16 cellular contexts compared by ENCODE assay signal in the genomic region with DNA sequence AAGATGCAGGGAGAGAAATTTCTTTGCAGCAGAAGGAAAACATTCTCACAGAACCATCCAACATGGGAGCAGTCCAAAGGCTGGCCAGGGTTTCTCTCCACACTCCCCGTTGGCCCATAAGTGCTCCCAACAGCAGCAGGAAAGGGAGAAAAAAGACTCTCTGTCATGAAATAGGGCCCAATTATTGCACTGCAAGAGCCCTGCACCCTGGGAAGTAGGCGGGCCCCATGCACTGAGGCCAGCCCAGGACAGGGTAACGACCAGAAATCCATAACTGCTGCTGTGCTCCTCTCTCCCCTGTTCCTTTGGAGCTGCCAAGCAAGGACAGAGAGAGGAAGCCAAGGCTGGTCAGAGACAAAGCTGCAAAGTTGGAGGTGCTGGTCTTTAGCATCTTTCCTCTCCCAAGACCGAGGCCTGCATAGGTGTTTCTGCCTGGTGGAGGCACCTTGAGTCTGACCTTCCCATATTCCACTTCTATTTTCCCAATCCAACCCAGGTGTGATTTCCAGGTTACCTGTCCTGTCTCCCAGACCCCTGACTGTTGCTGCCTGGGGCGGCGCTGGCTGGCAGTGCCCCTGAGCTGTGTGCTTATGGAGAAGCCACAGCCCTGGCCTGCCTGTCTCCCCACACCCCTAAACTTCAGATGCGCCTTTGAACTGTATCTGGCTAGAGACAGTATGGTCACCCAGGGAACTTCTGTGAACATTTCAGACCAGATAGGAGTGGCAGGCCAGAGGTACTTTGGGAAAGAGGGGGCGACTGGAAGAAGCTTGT. TPM values are rescaled to one million over a fixed set of nuclear protein-coding genes. Genes with fewer than 3 reads are reported as not detected.
DNase-seq lines count a peak whose midpoint lies in the region; ATAC-seq and TF ChIP-seq lines count a peak whose summit lies in the region.
"Had no signal": no experiment of that assay in that cellular context is flagged by ENCODE, and none has a peak within 500 bp of the region (broad histone marks: within the 10 kb centered on the region; RNA-seq: fewer than 3 reads in every experiment).

No MANE protein-coding gene starts in this region.

- H3K23ac ChIP-seq in neuronal stem cell (ENCODE audit: low read depth, low read length, poor library complexity): no peak overlapping the region

- peaks cover 52% of the 10 kb centered on the region for H3K27me3 Mint-ChIP-seq in activated naive CD4-positive, alpha-beta T cell treated with anti-CD3 and anti-CD28 coated beads, Interleukin-2, amount 10 ng/mL, durations not matched to agents 7 days and 5 days
- peaks cover 18% of the 10 kb centered on the region for H3K27me3 Mint-ChIP-seq in activated naive CD4-positive, alpha-beta T cell treated with anti-CD3 and anti-CD28 coated beads for 36 hours (ENCODE audit: low read depth)

- H3K9me3 ChIP-seq in RWPE2 (ENCODE audit: severe bottlenecking) (no peaks in the 10 kb centered on the region), neuronal stem cell (replicated peaks in 1 of 2; ENCODE audit: control insufficient read depth in 2 of 2, insufficient read depth in 1 of 2, low read depth in 1 of 2, low read length in 2 of 2) (peaks cover 0 to 5% of the 10 kb centered on the region in 2 donors)
- H3K9me3 ChIP-seq: BLaER1 treated with 17β-estradiol and CSF1 and Interleukin-3, amounts not matched to agents 10 nM and 100 nM; HAP-1 had no signal

- H2BK15ac ChIP-seq in neuronal stem cell (ENCODE audit: low read length): no peak overlapping the region

- TF ChIP-seq CTCF in RWPE2 (IDR thresholded peaks at IDR 0.05; ENCODE audit: poor library complexity, severe bottlenecking): no peak

- H2BK5ac ChIP-seq in neuronal stem cell (ENCODE audit: low read length): no peak overlapping the region

- no peak for ATAC-seq in RWPE2 (ENCODE audit: low read depth)

- H3K79me1 ChIP-seq in neuronal stem cell (ENCODE audit: low read depth, low read length): peaks cover 2% of the 10 kb centered on the region

- no peak overlapping the region for H3K14ac ChIP-seq in neuronal stem cell (ENCODE audit: low read length)

- H2AFZ ChIP-seq in neuronal stem cell (ENCODE audit: low read length): no peak overlapping the region

- H2BK12ac ChIP-seq in neuronal stem cell (ENCODE audit: low read length): no peak overlapping the region

- H3K4me1 ChIP-seq in RWPE2 (ENCODE audit: insufficient read depth, poor library complexity, severe bottlenecking) (no peaks in the 10 kb centered on the region), neuronal stem cell (ENCODE audit: control insufficient read depth in 2 of 2, insufficient read depth in 1 of 2, low read depth in 1 of 2, low read length in 2 of 2) (peaks cover 8 to 15% of the 10 kb centered on the region in 2 donors)
- H3K4me1 ChIP-seq: BLaER1 treated with 17β-estradiol and CSF1 and Interleukin-3, amounts not matched to agents 10 nM and 100 nM; HAP-1 had no signal

- no peaks in the 10 kb centered on the region for H3K36me3 Mint-ChIP-seq in activated naive CD4-positive, alpha-beta T cell treated with anti-CD3 and anti-CD28 coated beads, Interleukin-2, amount 10 ng/mL, durations not matched to agents 7 days and 5 days
- no peaks in the 10 kb centered on the region for H3K36me3 Mint-ChIP-seq in activated naive CD4-positive, alpha-beta T cell treated with anti-CD3 and anti-CD28 coated beads for 36 hours (ENCODE audit: low read depth)
- H3K36me3 Mint-ChIP-seq: CD4-positive, CD25-positive, alpha-beta regulatory T cell had no signal

- H4K91ac ChIP-seq in neuronal stem cell (ENCODE audit: low read depth, low read length, poor library complexity): no peak overlapping the region

- H3K27ac Mint-ChIP-seq in activated naive CD4-positive, alpha-beta T cell treated with anti-CD3 and anti-CD28 coated beads, Interleukin-2, amount 10 ng/mL, durations not matched to agents 7 days and 5 days: no peak overlapping the region
- H3K27ac Mint-ChIP-seq in activated naive CD4-positive, alpha-beta T cell treated with anti-CD3 and anti-CD28 coated beads for 36 hours: no peak overlapping the region
- H3K27ac Mint-ChIP-seq: CD4-positive, CD25-positive, alpha-beta regulatory T cell had no signal

- no CpG with 5 or more reads among the region's 8 CpGs for WGBS in neuronal stem cell (ENCODE audit: extremely low coverage in 2 of 2, insufficient read length in 2 of 2, insufficient replicate concordance in 1 of 2), 2 donors

- no peak overlapping the region for H3K18ac ChIP-seq in neuronal stem cell (ENCODE audit: low read length)

- DNase-seq in activated naive CD4-positive, alpha-beta T cell treated with anti-CD3 and anti-CD28 coated beads, Interleukin-2, amount 10 ng/mL, durations not matched to agents 7 days and 5 days: peak; percentile 14
- no peak for DNase-seq in activated naive CD4-positive, alpha-beta T cell treated with anti-CD3 and anti-CD28 coated beads for 36 hours
- DNase-seq in Ammon's horn (ENCODE audit: low spot score) (peak; percentile 21), RWPE2 (ENCODE audit: low spot score) (peak; percentile 30), neuronal stem cell (ENCODE audit: low spot score) (no peak), putamen (ENCODE audit: low spot score) (no peak), NCI-H2196 treated with DMSO at 0.1 percent for 48 hours (lab: John Stamatoyannopoulos, UW; ENCODE audit: unreplicated experiment) (no peak), AG08395 (ENCODE audit: low spot score) (no peak)
- DNase-seq: AML-193; CD4-positive, CD25-positive, alpha-beta regulatory T cell; DMS53; GF-D8 had no signal

- H3K4me3 ChIP-seq in RWPE2 (ENCODE audit: severe bottlenecking): no peak overlapping the region
- H3K4me3 ChIP-seq in neuronal stem cell (ENCODE audit: low read length in 2 of 2): no peak overlapping the region
- H3K4me3 ChIP-seq: BLaER1 treated with 17β-estradiol and CSF1 and Interleukin-3, amounts not matched to agents 10 nM and 100 nM; HAP-1 had no signal

- no peak overlapping the region for H4K8ac ChIP-seq in neuronal stem cell (ENCODE audit: low read depth, low read length)

- no peak overlapping the region for H3K4ac ChIP-seq in neuronal stem cell (ENCODE audit: low read length)

- H2BK120ac ChIP-seq in neuronal stem cell (ENCODE audit: low read depth, low read length): no peak overlapping the region

- H3K27ac ChIP-seq in RWPE2 (ENCODE audit: poor library complexity, severe bottlenecking) (no peak overlapping the region), neuronal stem cell (replicated peaks; ENCODE audit: low read length) (no peak overlapping the region)
- H3K27ac ChIP-seq: 22Rv1; BLaER1 treated with 17β-estradiol and CSF1 and Interleukin-3, amounts not matched to agents 10 nM and 100 nM; HL-60 had no signal

- H3K9me3 Mint-ChIP-seq in activated naive CD4-positive, alpha-beta T cell treated with anti-CD3 and anti-CD28 coated beads, Interleukin-2, amount 10 ng/mL, durations not matched to agents 7 days and 5 days: no peaks in the 10 kb centered on the region
- H3K9me3 Mint-ChIP-seq in activated naive CD4-positive, alpha-beta T cell treated with anti-CD3 and anti-CD28 coated beads for 36 hours: no peaks in the 10 kb centered on the region

- H3K27me3 ChIP-seq in RWPE2 (ENCODE audit: insufficient read depth, poor library complexity, severe bottlenecking): peaks cover 32% of the 10 kb centered on the region
- H3K27me3 ChIP-seq in neuronal stem cell (ENCODE audit: control insufficient read depth in 3 of 3, insufficient read depth in 3 of 3, low read depth in 1 of 3, low read length in 3 of 3): no peaks in the 10 kb centered on the region

- CTCF ChIA-PET in activated naive CD4-positive, alpha-beta T cell treated with anti-CD3 and anti-CD28 coated beads, Interleukin-2, amount 10 ng/mL, durations not matched to agents 7 days and 5 days (lab: Charles Lee): no interaction called here
- CTCF ChIA-PET in activated naive CD4-positive, alpha-beta T cell treated with anti-CD3 and anti-CD28 coated beads for 36 hours (lab: Charles Lee): no interaction called here

- H2AK5ac ChIP-seq in neuronal stem cell (ENCODE audit: low read depth, low read length): no peak overlapping the region

- no peaks in the 10 kb centered on the region for H3K36me3 ChIP-seq in RWPE2 (ENCODE audit: low read depth)
- peaks cover 0 to 2% of the 10 kb centered on the region in 2 donors for H3K36me3 ChIP-seq in neuronal stem cell (replicated peaks in 1 of 2; ENCODE audit: control insufficient read depth in 2 of 2, insufficient read depth in 2 of 2, low read length in 2 of 2)
- H3K36me3 ChIP-seq: BLaER1 treated with 17β-estradiol and CSF1 and Interleukin-3, amounts not matched to agents 10 nM and 100 nM; HAP-1 had no signal

- intact Hi-C loops in activated naive CD4-positive, alpha-beta T cell treated with anti-CD3 and anti-CD28 coated beads for 36 hours (cut with micrococcal nuclease): no loop called here

- H3K4me2 ChIP-seq in neuronal stem cell (ENCODE audit: insufficient read depth, low read length, poor library complexity, severe bottlenecking): no peak overlapping the region
- H3K4me2 ChIP-seq: BLaER1 treated with 17β-estradiol and CSF1 and Interleukin-3, amounts not matched to agents 10 nM and 100 nM had no signal

- no peak overlapping the region for H3K4me3 Mint-ChIP-seq in activated naive CD4-positive, alpha-beta T cell treated with anti-CD3 and anti-CD28 coated beads, Interleukin-2, amount 10 ng/mL, durations not matched to agents 7 days and 5 days
- no peak overlapping the region for H3K4me3 Mint-ChIP-seq in activated naive CD4-positive, alpha-beta T cell treated with anti-CD3 and anti-CD28 coated beads for 36 hours
- H3K4me3 Mint-ChIP-seq: CD4-positive, CD25-positive, alpha-beta regulatory T cell had no signal

- peak overlapping the region; percentile 7 for H3K9ac ChIP-seq in neuronal stem cell (ENCODE audit: low read depth, low read length, poor library complexity)
- H3K9ac ChIP-seq: BLaER1 treated with 17β-estradiol and CSF1 and Interleukin-3, amounts not matched to agents 10 nM and 100 nM had no signal

- H3K4me1 Mint-ChIP-seq in activated naive CD4-positive, alpha-beta T cell treated with anti-CD3 and anti-CD28 coated beads, Interleukin-2, amount 10 ng/mL, durations not matched to agents 7 days and 5 days: no peaks in the 10 kb centered on the region
- H3K4me1 Mint-ChIP-seq in activated naive CD4-positive, alpha-beta T cell treated with anti-CD3 and anti-CD28 coated beads for 36 hours (ENCODE audit: low read depth): no peaks in the 10 kb centered on the region
- H3K4me1 Mint-ChIP-seq: CD4-positive, CD25-positive, alpha-beta regulatory T cell had no signal

RNA-seq across cellular contexts. Expression of a gene that starts 6.8 kb away (rescaled TPM):
- total RNA-seq in activated naive CD4-positive, alpha-beta T cell treated with anti-CD3 and anti-CD28 coated beads for 36 hours: under 1 TPM in 1 of 2 experiments, not detected in 1; 0.02 TPM
- polyA plus RNA-seq in neuronal stem cell (2013, experiment 1 of 2): 17.1 TPM
- polyA plus RNA-seq in neuronal stem cell (2013, experiment 2 of 2): 17.4 TPM
- total RNA-seq: CD4-positive, CD25-positive, alpha-beta regulatory T cell had no signal

Comparison
In these comparisons a context has a peak if more than half of its experiments do, and no peak if none do; other contexts are left out.
1. DNase-seq: peak in activated naive CD4-positive, alpha-beta T cell treated with anti-CD3 and anti-CD28 coated beads, Interleukin-2, amount 10 ng/mL, durations not matched to agents 7 days and 5 days (single experiment), Ammon's horn (single experiment) and RWPE2 (single experiment); none in activated naive CD4-positive, alpha-beta T cell treated with anti-CD3 and anti-CD28 coated beads for 36 hours (single experiment), neuronal stem cell (single experiment), putamen (single experiment), NCI-H2196 treated with DMSO at 0.1 percent for 48 hours (single experiment) and AG08395 (single experiment).